In the genomic region with DNA sequence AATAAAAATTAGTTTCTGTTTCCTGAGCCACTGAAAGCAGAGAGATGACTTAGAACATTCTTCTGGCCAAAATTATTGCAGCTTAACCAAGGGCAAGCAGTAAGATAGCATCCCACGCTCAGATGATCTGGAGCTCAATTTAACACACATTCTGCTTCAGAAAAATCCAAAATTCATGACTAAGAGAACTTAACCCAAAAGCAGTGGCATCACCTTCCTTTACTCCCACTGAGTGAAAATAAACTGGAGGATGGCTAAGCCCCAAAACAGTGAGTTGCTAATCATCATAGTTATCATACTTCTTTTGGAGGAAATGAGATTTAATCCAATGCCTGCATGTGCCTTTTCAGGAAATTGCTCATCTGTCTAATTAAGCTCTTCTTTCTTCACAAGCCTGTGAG, we compare ENCODE assay signal across 8 cellular contexts.
DNase-seq lines count a peak whose midpoint lies in the region; ATAC-seq and TF ChIP-seq lines count a peak whose summit lies in the region.
"Had no signal": no experiment of that assay in that cellular context is flagged by ENCODE, and none has a peak within 500 bp of the region (broad histone marks: within the 10 kb centered on the region; RNA-seq: fewer than 3 reads in every experiment).

No MANE protein-coding gene starts in this region.

- peak; percentile 84 for ATAC-seq in omental fat pad (ENCODE audit: low FRiP score)

- peak overlapping the region; percentile 43 for H3K4me2 ChIP-seq in Loucy (ENCODE audit: low read depth, low read length, poor library complexity, severe bottlenecking)

- H3K4me1 ChIP-seq in Loucy (ENCODE audit: insufficient read depth, low read length, poor library complexity, severe bottlenecking), result peaks cover 26% of the 10 kb centered on the region

- no peaks in the 10 kb centered on the region for H3K27me3 ChIP-seq in Loucy (ENCODE audit: insufficient read depth, low read length, poor library complexity, severe bottlenecking)

- DNase-seq in EL (peak; percentile 57), astrocyte of the spinal cord (ENCODE audit: low read depth, low spot score) (peak; percentile 14), omental fat pad (ENCODE audit: low spot score) (no peak), NAMALWA (ENCODE audit: low spot score) (no peak), NCI-H446 (lab: John Stamatoyannopoulos, UW) (no peak), T1000 (lab: John Stamatoyannopoulos, UW) (no peak)
- DNase-seq: hippocampal formation had no signal

- H4K20me1 ChIP-seq in Loucy (ENCODE audit: insufficient read depth, low read length, poor library complexity, severe bottlenecking), result no peaks in the 10 kb centered on the region

- H3K9ac ChIP-seq in Loucy (ENCODE audit: low read depth, low read length, poor library complexity, severe bottlenecking), result no peak overlapping the region

- H2AFZ ChIP-seq in Loucy (ENCODE audit: low read length), result no peak overlapping the region

- H3K36me3 ChIP-seq in Loucy (ENCODE audit: insufficient read depth, low read length), result no peaks in the 10 kb centered on the region

- no peaks in the 10 kb centered on the region for H3K9me3 ChIP-seq in Loucy (ENCODE audit: insufficient read depth, low read depth, low read length)

- H3K4me3 ChIP-seq in Loucy (ENCODE audit: low read length, poor library complexity, severe bottlenecking), result peak overlapping the region; percentile 8
- H3K4me3 ChIP-seq in astrocyte of the spinal cord (ENCODE audit: low read depth, low read length), result no peak overlapping the region

- TF ChIP-seq CTCF in Loucy (conservative IDR thresholded peaks at IDR 0.05; ENCODE audit: low read length) (no peak), astrocyte of the spinal cord (IDR thresholded peaks at IDR 0.05; ENCODE audit: low read depth, low read length) (no peak), omental fat pad (IDR thresholded peaks at IDR 0.05) (no peak)

- no peaks in the 10 kb centered on the region for H3F3A ChIP-seq in Loucy (ENCODE audit: low read depth)

- in situ Hi-C loops in astrocyte of the spinal cord (cut with HindIII; ENCODE audit: low sequenced_read_pairs), result no loop called here

- no peaks in the 10 kb centered on the region for H3K9me2 ChIP-seq in Loucy (replicated peaks; ENCODE audit: low read depth, low read length)

- no peaks in the 10 kb centered on the region for H3K79me2 ChIP-seq in Loucy (ENCODE audit: insufficient read depth, low read length)

Comparison
In these comparisons a context has a peak if more than half of its experiments do, and no peak if none do; other contexts are left out.
1. DNase-seq: peak in EL (single experiment) and astrocyte of the spinal cord (single experiment); none in omental fat pad (single experiment), NAMALWA (single experiment), NCI-H446 (0 of 2) and T1000 (single experiment).